ENCODE assay signal across 1 cellular context in the genomic region with DNA sequence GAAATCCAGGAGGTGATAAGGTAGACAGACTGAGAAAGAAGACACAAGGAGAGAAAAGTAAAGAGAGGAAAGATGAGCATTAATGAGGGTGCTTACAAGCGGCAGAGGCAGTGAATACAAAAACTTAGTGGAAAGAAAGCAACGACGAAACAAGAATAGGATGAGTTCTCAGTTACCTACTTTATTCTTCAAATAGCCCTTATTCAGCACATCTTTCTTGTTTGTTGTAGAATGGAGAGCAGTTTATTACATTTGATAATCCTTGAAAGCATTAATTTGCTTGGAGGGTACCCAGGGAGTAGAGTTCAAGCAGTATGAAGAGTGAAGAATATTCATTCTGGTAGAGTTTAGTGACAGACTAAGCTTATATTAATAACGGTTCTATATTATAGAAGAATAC.
TF ChIP-seq lines count a peak whose summit lies in the region.

No MANE protein-coding gene starts in this region.

TF ChIP-seq in HepG2, 621 proteins besides CTCF, POLR2A, EP300 and RAD21:
- TF ChIP-seq MAFK (conservative IDR thresholded peaks at IDR 0.05 in 1 of 2, IDR thresholded peaks at IDR 0.05 in 1 of 2; ENCODE audit: low read length in 2 of 2) (peak; percentile 26 to 67; a peak in 2 of 4 replicates), MAFF (IDR thresholded peaks at IDR 0.05; ENCODE audit: low read depth, low read length) (peak; percentile 48; the same call in 1 of the 2 replicates), ZNF782 (CRISPR knock-in tag; IDR thresholded peaks at IDR 0.05; ENCODE audit: borderline replicate concordance) (no peak), TEAD3 (CRISPR knock-in tag; optimal IDR thresholded peaks at IDR 0.05; ENCODE audit: borderline replicate concordance) (no peak), MAFG (CRISPR knock-in tag; IDR thresholded peaks at IDR 0.05) (no peak)
